Comparison of ENCODE assay signal across 37 cellular contexts in the genomic region with DNA sequence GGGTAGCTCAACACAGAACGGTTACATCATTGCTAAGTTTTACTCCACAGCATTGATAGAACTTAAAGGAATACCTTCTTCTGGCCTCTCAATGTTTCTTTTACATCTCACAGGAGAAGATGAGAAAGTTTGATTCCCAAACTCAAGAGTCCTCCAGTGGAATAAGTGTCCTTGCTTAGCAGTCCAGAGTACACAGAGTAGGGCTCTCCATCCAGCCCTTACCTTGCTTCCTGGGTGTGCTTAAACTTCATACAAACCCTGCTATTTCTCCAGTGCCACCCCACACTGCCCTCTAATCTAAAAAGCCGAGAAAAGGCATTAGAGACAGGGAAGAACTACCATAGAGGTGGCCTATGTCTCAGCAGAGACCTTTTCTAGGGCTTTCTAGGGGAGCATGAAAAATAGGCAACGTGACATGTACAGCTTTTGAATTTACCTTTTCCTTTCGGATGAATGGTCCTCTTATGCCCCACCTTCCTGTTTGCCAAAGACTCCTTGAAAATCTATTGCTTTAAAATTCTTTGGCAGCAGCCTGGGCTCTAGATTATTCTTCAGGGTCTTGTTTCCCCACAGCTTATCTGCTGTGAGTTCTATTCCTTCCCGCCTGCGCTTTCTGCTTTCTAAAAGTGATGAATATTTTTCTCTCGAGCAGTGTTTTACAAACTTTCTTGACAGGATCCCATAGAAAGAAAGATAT. TPM values are rescaled to one million over a fixed set of nuclear protein-coding genes. Genes with fewer than 3 reads are reported as not detected.
"Had no signal": no experiment of that assay in that cellular context is flagged by ENCODE, and none has a peak within 500 bp of the region (broad histone marks: within the 10 kb centered on the region; RNA-seq: fewer than 3 reads in every experiment).

No MANE protein-coding gene starts in this region.

- H3K27me3 ChIP-seq: adrenal gland, body of pancreas, esophagus squamous epithelium, gastroesophageal sphincter had no signal

- H3K9me3 Mint-ChIP-seq: activated CD4-positive, alpha-beta memory T cell treated with anti-CD3 and anti-CD28 coated beads for 36 hours; activated CD4-positive, alpha-beta T cell treated with anti-CD3 and anti-CD28 coated beads, Interleukin-2, amount 10 ng/mL, durations not matched to agents 24 days and 14 days; activated naive CD4-positive, alpha-beta T cell treated with anti-CD3 and anti-CD28 coated beads for 36 hours; activated naive CD4-positive, alpha-beta T cell treated with anti-CD3 and anti-CD28 coated beads, Interleukin-2, amount 50 U/mL, for 24 hours; activated naive CD8-positive, alpha-beta T cell treated with anti-CD3 and anti-CD28 coated beads for 36 hours; activated naive CD8-positive, alpha-beta T cell treated with anti-CD3 and anti-CD28 coated beads, Interleukin-2, amount 50 U/mL, for 24 hours; activated T-helper 1 cell treated with anti-CD3 and anti-CD28 coated beads, Interleukin-12 subunit alpha, Interleukin-12 subunit beta, Interleukin-2, Interleukin-4 antibody, amounts not matched to agents 30 ng/mL and 10 ng/mL and 1 ng/mL, durations not matched to agents 14 hours and 24 hours and 36 hours; activated T-helper 2 cell treated with anti-CD3 and anti-CD28 coated beads, Interferon-gamma antibody, Interleukin-2, Interleukin-4, amounts not matched to agents 10 μg/mL and 5 μg/mL and 100 μg/mL, durations not matched to agents 14 hours and 24 hours and 36 hours; effector memory CD8-positive, alpha-beta T cell had no signal

- H3K36me3 ChIP-seq: adrenal gland, esophagus squamous epithelium, gastroesophageal sphincter had no signal

- FAIRE-seq: colon had no signal

- H3K4me1 Mint-ChIP-seq: activated CD4-positive, alpha-beta T cell treated with anti-CD3 and anti-CD28 coated beads for 36 hours; activated CD4-positive, alpha-beta T cell treated with anti-CD3 and anti-CD28 coated beads, Interleukin-2, amount 10 ng/mL, durations not matched to agents 24 days and 14 days; activated CD8-positive, alpha-beta memory T cell treated with anti-CD3 and anti-CD28 coated beads, Interleukin-2, amount 10 ng/mL, durations not matched to agents 7 days and 5 days; activated naive CD4-positive, alpha-beta T cell treated with anti-CD3 and anti-CD28 coated beads, Interleukin-2, amount 50 U/mL, for 24 hours; activated naive CD8-positive, alpha-beta T cell treated with anti-CD3 and anti-CD28 coated beads for 36 hours; activated naive CD8-positive, alpha-beta T cell treated with anti-CD3 and anti-CD28 coated beads, Interleukin-2, amount 50 U/mL, for 24 hours had no signal

- H3K36me3 Mint-ChIP-seq: activated CD4-positive, alpha-beta memory T cell treated with anti-CD3 and anti-CD28 coated beads for 36 hours; activated CD8-positive, alpha-beta memory T cell treated with anti-CD3 and anti-CD28 coated beads, Interleukin-2, amount 10 ng/mL, durations not matched to agents 7 days and 5 days; activated naive CD4-positive, alpha-beta T cell treated with anti-CD3 and anti-CD28 coated beads, Interleukin-2, amount 50 U/mL, for 24 hours; activated naive CD8-positive, alpha-beta T cell treated with anti-CD3 and anti-CD28 coated beads for 36 hours had no signal

- H3K9me3 ChIP-seq: adrenal gland, body of pancreas, esophagus squamous epithelium, gastroesophageal sphincter had no signal

- H3K27ac ChIP-seq: adrenal gland, body of pancreas, esophagus squamous epithelium, gastroesophageal sphincter had no signal

- ATAC-seq: activated CD4-positive, alpha-beta T cell treated with anti-CD3 and anti-CD28 coated beads for 36 hours; activated CD8-positive, alpha-beta memory T cell treated with anti-CD3 and anti-CD28 coated beads, Interleukin-2, amount 10 ng/mL, durations not matched to agents 7 days and 5 days; activated CD8-positive, alpha-beta T cell treated with anti-CD3 and anti-CD28 coated beads, Interleukin-2, amount 10 ng/mL, durations not matched to agents 7 days and 5 days; activated naive CD8-positive, alpha-beta T cell treated with anti-CD3 and anti-CD28 coated beads, Interleukin-2, amount 50 U/mL, for 24 hours; body of pancreas; effector memory CD8-positive, alpha-beta T cell; gastroesophageal sphincter had no signal

- DNase-seq: activated CD4-positive, alpha-beta memory T cell treated with anti-CD3 and anti-CD28 coated beads for 36 hours; activated CD4-positive, alpha-beta T cell treated with anti-CD3 and anti-CD28 coated beads for 36 hours; activated CD4-positive, alpha-beta T cell treated with anti-CD3 and anti-CD28 coated beads, Interleukin-2, amount 10 ng/mL, durations not matched to agents 24 days and 14 days; activated CD4-positive, CD25-positive, alpha-beta regulatory T cell; activated CD4-positive, CD25-positive, alpha-beta regulatory T cell treated with anti-CD3 and anti-CD28 coated beads, Interleukin-2, amount 50 U/mL, for 72 hours; activated CD8-positive, alpha-beta memory T cell treated with anti-CD3 and anti-CD28 coated beads, Interleukin-2, amount 10 ng/mL, durations not matched to agents 7 days and 5 days; activated CD8-positive, alpha-beta memory T cell treated with anti-CD3 and anti-CD28 coated beads, Interleukin-2, amount 50 U/mL, for 4 hours; activated CD8-positive, alpha-beta T cell treated with anti-CD3 and anti-CD28 coated beads, Interleukin-2, amount 10 ng/mL, durations not matched to agents 7 days and 5 days; activated effector memory CD4-positive, alpha-beta T cell treated with anti-CD3 and anti-CD28 coated beads, Interleukin-2, amount 50 U/mL, for 16 hours; activated naive CD4-positive, alpha-beta T cell treated with anti-CD3 and anti-CD28 coated beads for 36 hours; activated naive CD8-positive, alpha-beta T cell treated with anti-CD3 and anti-CD28 coated beads for 36 hours; activated naive CD8-positive, alpha-beta T cell treated with anti-CD3 and anti-CD28 coated beads, Interleukin-2, amount 50 U/mL, for 24 hours; activated T-cell treated with anti-CD3 and anti-CD28 coated beads, Interleukin-2, amount 50 U/mL, for 1 hour; activated T-cell treated with anti-CD3 and anti-CD28 coated beads, Interleukin-2, amount 50 U/mL, for 48 hours; adrenal gland; amygdala; aorta; body of pancreas; caudate nucleus; cortex of kidney; dermis blood vessel endothelial cell; effector CD4-positive, alpha-beta T cell; effector memory CD8-positive, alpha-beta T cell; erythroblast; esophagus squamous epithelium; foreskin melanocyte; T-helper 2 cell had no signal

- H3K4me3 Mint-ChIP-seq: activated CD4-positive, alpha-beta memory T cell treated with anti-CD3 and anti-CD28 coated beads for 36 hours; activated CD4-positive, alpha-beta T cell treated with anti-CD3 and anti-CD28 coated beads for 36 hours; activated CD4-positive, alpha-beta T cell treated with anti-CD3 and anti-CD28 coated beads, Interleukin-2, amount 10 ng/mL, durations not matched to agents 24 days and 14 days; activated CD8-positive, alpha-beta memory T cell treated with anti-CD3 and anti-CD28 coated beads, Interleukin-2, amount 10 ng/mL, durations not matched to agents 7 days and 5 days; activated CD8-positive, alpha-beta T cell treated with anti-CD3 and anti-CD28 coated beads, Interleukin-2, amount 10 ng/mL, durations not matched to agents 7 days and 5 days; activated naive CD4-positive, alpha-beta T cell treated with anti-CD3 and anti-CD28 coated beads for 36 hours; activated naive CD4-positive, alpha-beta T cell treated with anti-CD3 and anti-CD28 coated beads, Interleukin-2, amount 50 U/mL, for 24 hours; activated naive CD8-positive, alpha-beta T cell treated with anti-CD3 and anti-CD28 coated beads for 36 hours; activated naive CD8-positive, alpha-beta T cell treated with anti-CD3 and anti-CD28 coated beads, Interleukin-2, amount 50 U/mL, for 24 hours; activated T-helper 1 cell treated with anti-CD3 and anti-CD28 coated beads, Interleukin-12 subunit alpha, Interleukin-12 subunit beta, Interleukin-2, Interleukin-4 antibody, amounts not matched to agents 30 ng/mL and 10 ng/mL and 1 ng/mL, durations not matched to agents 14 hours and 24 hours and 36 hours; effector memory CD8-positive, alpha-beta T cell had no signal

- H3K4me3 ChIP-seq: adrenal gland, body of pancreas, esophagus squamous epithelium, gastroesophageal sphincter had no signal

- H3K27ac Mint-ChIP-seq: activated CD4-positive, alpha-beta memory T cell treated with anti-CD3 and anti-CD28 coated beads for 36 hours; activated CD4-positive, alpha-beta T cell treated with anti-CD3 and anti-CD28 coated beads for 36 hours; activated CD4-positive, alpha-beta T cell treated with anti-CD3 and anti-CD28 coated beads, Interleukin-2, amount 10 ng/mL, durations not matched to agents 24 days and 14 days; activated CD8-positive, alpha-beta memory T cell treated with anti-CD3 and anti-CD28 coated beads, Interleukin-2, amount 10 ng/mL, durations not matched to agents 7 days and 5 days; activated CD8-positive, alpha-beta T cell treated with anti-CD3 and anti-CD28 coated beads, Interleukin-2, amount 10 ng/mL, durations not matched to agents 7 days and 5 days; activated naive CD4-positive, alpha-beta T cell treated with anti-CD3 and anti-CD28 coated beads for 36 hours; activated naive CD4-positive, alpha-beta T cell treated with anti-CD3 and anti-CD28 coated beads, Interleukin-2, amount 50 U/mL, for 24 hours; activated naive CD8-positive, alpha-beta T cell treated with anti-CD3 and anti-CD28 coated beads for 36 hours; activated naive CD8-positive, alpha-beta T cell treated with anti-CD3 and anti-CD28 coated beads, Interleukin-2, amount 50 U/mL, for 24 hours; activated T-helper 1 cell treated with anti-CD3 and anti-CD28 coated beads, Interleukin-12 subunit alpha, Interleukin-12 subunit beta, Interleukin-2, Interleukin-4 antibody, amounts not matched to agents 30 ng/mL and 10 ng/mL and 1 ng/mL, durations not matched to agents 14 hours and 24 hours and 36 hours; activated T-helper 2 cell treated with anti-CD3 and anti-CD28 coated beads, Interferon-gamma antibody, Interleukin-2, Interleukin-4, amounts not matched to agents 10 μg/mL and 5 μg/mL and 100 μg/mL, durations not matched to agents 14 hours and 24 hours and 36 hours; effector memory CD8-positive, alpha-beta T cell had no signal

- H3K27me3 Mint-ChIP-seq: activated CD8-positive, alpha-beta memory T cell treated with anti-CD3 and anti-CD28 coated beads, Interleukin-2, amount 10 ng/mL, durations not matched to agents 7 days and 5 days had no signal

RNA-seq across cellular contexts. Expression of gene ADGRF1, which starts 12.1 kb away (rescaled TPM):
- total RNA-seq: activated CD4-positive, alpha-beta memory T cell treated with anti-CD3 and anti-CD28 coated beads for 36 hours; activated CD4-positive, alpha-beta T cell treated with anti-CD3 and anti-CD28 coated beads for 36 hours; activated CD4-positive, alpha-beta T cell treated with anti-CD3 and anti-CD28 coated beads, Interleukin-2, amount 10 ng/mL, durations not matched to agents 24 days and 14 days; activated CD8-positive, alpha-beta memory T cell treated with anti-CD3 and anti-CD28 coated beads for 36 hours; activated CD8-positive, alpha-beta memory T cell treated with anti-CD3 and anti-CD28 coated beads, Interleukin-2, amount 10 ng/mL, durations not matched to agents 7 days and 5 days; activated CD8-positive, alpha-beta T cell treated with anti-CD3 and anti-CD28 coated beads, Interleukin-2, amount 10 ng/mL, durations not matched to agents 7 days and 5 days; activated naive CD4-positive, alpha-beta T cell treated with anti-CD3 and anti-CD28 coated beads for 36 hours; activated naive CD8-positive, alpha-beta T cell treated with anti-CD3 and anti-CD28 coated beads for 36 hours; activated T-helper 1 cell treated with anti-CD3 and anti-CD28 coated beads, Interleukin-12 subunit alpha, Interleukin-12 subunit beta, Interleukin-2, Interleukin-4 antibody, amounts not matched to agents 30 ng/mL and 10 ng/mL and 1 ng/mL, durations not matched to agents 14 hours and 24 hours and 36 hours; activated T-helper 2 cell treated with anti-CD3 and anti-CD28 coated beads, Interferon-gamma antibody, Interleukin-2, Interleukin-4, amounts not matched to agents 10 μg/mL and 5 μg/mL and 100 μg/mL, durations not matched to agents 14 hours and 24 hours and 36 hours; aorta; chondrocyte; fibroblast of lung; glomerular endothelial cell; T-helper 1 cell treated with Interleukin-12 subunit alpha and Interleukin-12 subunit beta and Interleukin-4 antibody, amounts not matched to agents 30 ng/mL and 1 ng/mL, for 36 hours had no signal
- polyA plus RNA-seq: aorta, fibroblast of lung had no signal
